8 cellular contexts compared by ENCODE assay signal in genomic region chr4:120517966-120518365, GRCh38.
DNase-seq lines count a peak whose midpoint lies in the region; ATAC-seq and TF ChIP-seq lines count a peak whose summit lies in the region.

No MANE protein-coding gene starts in this region.

- DNase-seq in ELF-1 (ENCODE audit: low read depth, low spot score) (peak; percentile 15), LoVo (ENCODE audit: low spot score) (peak; percentile 41), neuronal stem cell (ENCODE audit: low spot score) (no peak), NCI-H774 (lab: John Stamatoyannopoulos, UW) (no peak), Calu3 (no peak), NCI-H146 (lab: John Stamatoyannopoulos, UW) (no peak)

- H3K9ac ChIP-seq in endocrine pancreas (ENCODE audit: control insufficient read depth, insufficient read depth, low read length) = no peak overlapping the region
- no peak overlapping the region for H3K9ac ChIP-seq in neuronal stem cell (ENCODE audit: low read depth, low read length, poor library complexity)

- H3K4me3 ChIP-seq in endocrine pancreas (ENCODE audit: control insufficient read depth, insufficient read depth, low read length) = peak overlapping the region; percentile 69
- no peak overlapping the region for H3K4me3 ChIP-seq in neuronal stem cell (ENCODE audit: low read length in 2 of 2)

- peak overlapping the region; percentile 50 for H2AFZ ChIP-seq in neuronal stem cell (ENCODE audit: low read length)

- H3K27me3 Mint-ChIP-seq in Calu3 (ENCODE audit: unreplicated experiment) = no peaks in the 10 kb centered on the region

- H3K4me3 Mint-ChIP-seq in Calu3 (ENCODE audit: low read depth, unreplicated experiment) = no peak overlapping the region

- no peak overlapping the region for H3K14ac ChIP-seq in neuronal stem cell (ENCODE audit: low read length)

- H3K23ac ChIP-seq in neuronal stem cell (ENCODE audit: low read depth, low read length, poor library complexity) = no peak overlapping the region

- ATAC-seq in GM21367 (IDR thresholded peaks at IDR 0.05; ENCODE audit: unreplicated experiment) = no peak

- CTCF ChIA-PET in Calu3 (lab: Charles Lee) = no interaction called here

- no peak overlapping the region for H3K4ac ChIP-seq in neuronal stem cell (ENCODE audit: low read length)

- no peak overlapping the region for H2BK15ac ChIP-seq in neuronal stem cell (ENCODE audit: low read length)

- H3K36me3 ChIP-seq in endocrine pancreas (ENCODE audit: control insufficient read depth, insufficient read depth, low read length) (no peaks in the 10 kb centered on the region), neuronal stem cell (replicated peaks in 1 of 2; ENCODE audit: control insufficient read depth in 2 of 2, insufficient read depth in 2 of 2, low read length in 2 of 2) (no peaks in the 10 kb centered on the region)

- H3K27ac ChIP-seq in neuronal stem cell (replicated peaks; ENCODE audit: low read length) = no peak overlapping the region

- no peak overlapping the region for H2BK120ac ChIP-seq in neuronal stem cell (ENCODE audit: low read depth, low read length)

- no peaks in the 10 kb centered on the region for H3K79me1 ChIP-seq in neuronal stem cell (ENCODE audit: low read depth, low read length)

- H4K91ac ChIP-seq in neuronal stem cell (ENCODE audit: low read depth, low read length, poor library complexity) = no peak overlapping the region

- TF ChIP-seq CTCF in Calu3 (IDR thresholded peaks at IDR 0.05; ENCODE audit: unreplicated experiment) = no peak

- no peak overlapping the region for H2AK5ac ChIP-seq in neuronal stem cell (ENCODE audit: low read depth, low read length)

- H3K18ac ChIP-seq in neuronal stem cell (ENCODE audit: low read length) = no peak overlapping the region

- no peaks in the 10 kb centered on the region for H3K27me3 ChIP-seq in endocrine pancreas (ENCODE audit: control insufficient read depth, insufficient read depth, low read length)
- H3K27me3 ChIP-seq in neuronal stem cell (ENCODE audit: control insufficient read depth in 3 of 3, insufficient read depth in 3 of 3, low read depth in 1 of 3, low read length in 3 of 3) = no peaks in the 10 kb centered on the region

- no TSS peak for BruUV-seq in Calu3 (replicated peaks; lab: Mats Ljungman, UMichigan)

- WGBS in neuronal stem cell (ENCODE audit: extremely low coverage in 2 of 2, insufficient read length in 2 of 2, insufficient replicate concordance in 1 of 2), 2 donors = no CpG with 5 or more reads among the region's 3 CpGs

- no peak overlapping the region for H3K27ac Mint-ChIP-seq in Calu3 (ENCODE audit: unreplicated experiment)

- H3K4me1 ChIP-seq in endocrine pancreas (ENCODE audit: control insufficient read depth, insufficient read depth, low read length) = no peaks in the 10 kb centered on the region
- no peaks in the 10 kb centered on the region for H3K4me1 ChIP-seq in neuronal stem cell (ENCODE audit: control insufficient read depth in 2 of 2, insufficient read depth in 1 of 2, low read depth in 1 of 2, low read length in 2 of 2)

- peaks cover 11% of the 10 kb centered on the region for H3K4me1 Mint-ChIP-seq in Calu3 (ENCODE audit: low read depth, unreplicated experiment)

- no peak overlapping the region for H3K4me2 ChIP-seq in neuronal stem cell (ENCODE audit: insufficient read depth, low read length, poor library complexity, severe bottlenecking)

- peaks cover 6% of the 10 kb centered on the region for H3K9me3 Mint-ChIP-seq in Calu3 (ENCODE audit: low read depth, unreplicated experiment)

- H4K8ac ChIP-seq in neuronal stem cell (ENCODE audit: low read depth, low read length) = no peak overlapping the region

- no peak overlapping the region for H2BK12ac ChIP-seq in neuronal stem cell (ENCODE audit: low read length)

- intact Hi-C loops in Calu3 (cut with micrococcal nuclease; ENCODE audit: unreplicated experiment) = no loop called here

- H2BK5ac ChIP-seq in neuronal stem cell (ENCODE audit: low read length) = no peak overlapping the region

- no peaks in the 10 kb centered on the region for H3K36me3 Mint-ChIP-seq in Calu3 (ENCODE audit: insufficient read depth, unreplicated experiment)

- H3K9me3 ChIP-seq in endocrine pancreas (ENCODE audit: control insufficient read depth, low read length) = no peaks in the 10 kb centered on the region
- H3K9me3 ChIP-seq in neuronal stem cell (replicated peaks in 1 of 2; ENCODE audit: control insufficient read depth in 2 of 2, insufficient read depth in 1 of 2, low read depth in 1 of 2, low read length in 2 of 2) = no peaks in the 10 kb centered on the region

Comparison
In these comparisons a context has a peak if more than half of its experiments do, and no peak if none do; other contexts are left out.
1. DNase-seq: peak in ELF-1 (single experiment) and LoVo (single experiment); none in neuronal stem cell (single experiment), NCI-H774 (single experiment), Calu3 (single experiment) and NCI-H146 (single experiment).